In genomic region chr11:84714316-84714780, GRCh38 we compare ENCODE assay signal across 8 cellular contexts.
DNase-seq lines count a peak whose midpoint lies in the region; ATAC-seq and TF ChIP-seq lines count a peak whose summit lies in the region.

No MANE protein-coding gene starts in this region.

- no peaks in the 10 kb centered on the region for H3K4me1 Mint-ChIP-seq in CD4-positive, alpha-beta T cell (ENCODE audit: low read depth)
- H3K4me1 Mint-ChIP-seq in activated CD8-positive, alpha-beta T cell treated with anti-CD3 and anti-CD28 coated beads, Interleukin-2, amount 10 ng/mL, durations not matched to agents 7 days and 5 days (ENCODE audit: low read depth): peaks cover 2% of the 10 kb centered on the region

- no peaks in the 10 kb centered on the region for H3K4me1 ChIP-seq in hepatocyte (ENCODE audit: insufficient read depth)
- H3K4me1 ChIP-seq in stomach: peaks cover 0 to 2% (median 0%) of the 10 kb centered on the region in 4 donors

- POLR2A ChIA-PET in CD4-positive, alpha-beta T cell (lab: Charles Lee): no interaction called here
- POLR2A ChIA-PET in activated CD8-positive, alpha-beta T cell treated with anti-CD3 and anti-CD28 coated beads, Interleukin-2, amount 10 ng/mL, durations not matched to agents 7 days and 5 days (lab: Charles Lee): no interaction called here

- no peaks in the 10 kb centered on the region for H3K79me2 ChIP-seq in hepatocyte

- H3K27me3 ChIP-seq in CD4-positive, alpha-beta T cell (ENCODE audit: control insufficient read depth, insufficient read depth, low read length): no peaks in the 10 kb centered on the region
- peaks cover 16% of the 10 kb centered on the region for H3K27me3 ChIP-seq in hepatocyte
- H3K27me3 ChIP-seq in stomach: no peaks in the 10 kb centered on the region

- H3K36me3 ChIP-seq in hepatocyte (replicated peaks; ENCODE audit: insufficient read depth, low read depth) (no peaks in the 10 kb centered on the region), stomach (no peaks in the 10 kb centered on the region)

- DNase-seq in CD4-positive, alpha-beta T cell: peak in 2 of 10 experiments; percentile 5 to 6
- peak; percentile 45 for DNase-seq in NCI-H1092 treated with DMSO at 0.1 percent for 48 hours (lab: John Stamatoyannopoulos, UW)
- peak; percentile 80 for DNase-seq in activated CD8-positive, alpha-beta T cell treated with anti-CD3 and anti-CD28 coated beads, Interleukin-2, amount 10 ng/mL, durations not matched to agents 7 days and 5 days
- peak; percentile 83 for DNase-seq in hepatocyte (ENCODE audit: low spot score)
- DNase-seq in stomach: peak; percentile 28
- no peak for DNase-seq in effector CD4-positive, alpha-beta T cell

- TF ChIP-seq EP300 in stomach (IDR thresholded peaks at IDR 0.05): no peak

- no peak overlapping the region for H3K4me3 Mint-ChIP-seq in CD4-positive, alpha-beta T cell
- H3K4me3 Mint-ChIP-seq in activated CD8-positive, alpha-beta T cell treated with anti-CD3 and anti-CD28 coated beads, Interleukin-2, amount 10 ng/mL, durations not matched to agents 7 days and 5 days: peak overlapping the region; percentile 55

- TF ChIP-seq POLR2A in stomach (IDR thresholded peaks at IDR 0.05): no peak

- CTCF ChIA-PET in CD4-positive, alpha-beta T cell (lab: Charles Lee): no interaction called here
- CTCF ChIA-PET in activated CD8-positive, alpha-beta T cell treated with anti-CD3 and anti-CD28 coated beads, Interleukin-2, amount 10 ng/mL, durations not matched to agents 7 days and 5 days (lab: Charles Lee): no interaction called here

- peak; percentile 57 for ATAC-seq in CD4-positive, alpha-beta T cell (ENCODE audit: poor library complexity)
- ATAC-seq in GM18508 (IDR thresholded peaks at IDR 0.05; ENCODE audit: insufficient read depth, unreplicated experiment): peak; percentile 75
- ATAC-seq in HG02938 (IDR thresholded peaks at IDR 0.05; ENCODE audit: unreplicated experiment): peak; percentile 98
- peak; percentile 88 for ATAC-seq in activated CD8-positive, alpha-beta T cell treated with anti-CD3 and anti-CD28 coated beads, Interleukin-2, amount 10 ng/mL, durations not matched to agents 7 days and 5 days

- H3K27ac Mint-ChIP-seq in CD4-positive, alpha-beta T cell: no peak overlapping the region
- peak overlapping the region; percentile 33 for H3K27ac Mint-ChIP-seq in activated CD8-positive, alpha-beta T cell treated with anti-CD3 and anti-CD28 coated beads, Interleukin-2, amount 10 ng/mL, durations not matched to agents 7 days and 5 days

- no peak overlapping the region for H2AFZ ChIP-seq in hepatocyte

- H3K4me3 ChIP-seq in hepatocyte (no peak overlapping the region), stomach (no peak overlapping the region)

- WGBS in hepatocyte (ENCODE audit: low lambda C conversion rate, missing lambda C conversion rate): 33% methylated on average over 1 of the region's 1 CpG
- WGBS in stomach, 5 donors: 20 to 77% (median 31%) methylated on average over 1 of the region's 1 CpG

- no peaks in the 10 kb centered on the region for H4K20me1 ChIP-seq in hepatocyte (ENCODE audit: insufficient read depth, poor library complexity, severe bottlenecking)

- H3K4me2 ChIP-seq in hepatocyte: peak overlapping the region; percentile 33

- no peaks in the 10 kb centered on the region for H3K27me3 Mint-ChIP-seq in CD4-positive, alpha-beta T cell
- peaks cover 4% of the 10 kb centered on the region for H3K27me3 Mint-ChIP-seq in activated CD8-positive, alpha-beta T cell treated with anti-CD3 and anti-CD28 coated beads, Interleukin-2, amount 10 ng/mL, durations not matched to agents 7 days and 5 days (ENCODE audit: low read depth)

- TF ChIP-seq CTCF in CD4-positive, alpha-beta T cell (IDR thresholded peaks at IDR 0.05): no peak
- TF ChIP-seq CTCF in hepatocyte (IDR thresholded peaks at IDR 0.05; ENCODE audit: poor library complexity): peak; percentile 65
- TF ChIP-seq CTCF in stomach (IDR thresholded peaks at IDR 0.05): peak in 2 of 7 experiments; percentile 23 to 48

- intact Hi-C loops in CD4-positive, alpha-beta T cell (cut with DNase I, micrococcal nuclease): no loop called here
- intact Hi-C loops in stomach (cut with DNase I; ENCODE audit: low total_unique reads): no loop called here

- H3K9me3 ChIP-seq in CD4-positive, alpha-beta T cell (ENCODE audit: control insufficient read depth, low read length): no peaks in the 10 kb centered on the region
- H3K9me3 ChIP-seq in hepatocyte (ENCODE audit: low read depth): no peaks in the 10 kb centered on the region
- no peaks in the 10 kb centered on the region for H3K9me3 ChIP-seq in stomach

- no peaks in the 10 kb centered on the region for H3K9me3 Mint-ChIP-seq in CD4-positive, alpha-beta T cell
- H3K9me3 Mint-ChIP-seq in activated CD8-positive, alpha-beta T cell treated with anti-CD3 and anti-CD28 coated beads, Interleukin-2, amount 10 ng/mL, durations not matched to agents 7 days and 5 days (ENCODE audit: insufficient read depth): no peaks in the 10 kb centered on the region

- H3K36me3 Mint-ChIP-seq in CD4-positive, alpha-beta T cell (ENCODE audit: low read depth): no peaks in the 10 kb centered on the region
- H3K36me3 Mint-ChIP-seq in activated CD8-positive, alpha-beta T cell treated with anti-CD3 and anti-CD28 coated beads, Interleukin-2, amount 10 ng/mL, durations not matched to agents 7 days and 5 days (ENCODE audit: low read depth): no peaks in the 10 kb centered on the region

- H3K27ac ChIP-seq in CD4-positive, alpha-beta T cell (ENCODE audit: low read depth, low read length): no peak overlapping the region
- H3K27ac ChIP-seq in hepatocyte: no peak overlapping the region
- H3K27ac ChIP-seq in stomach: no peak overlapping the region

- no peaks in the 10 kb centered on the region for H3K9me2 ChIP-seq in hepatocyte (replicated peaks; ENCODE audit: insufficient read depth)
